Comparison of ENCODE assay signal across 37 cellular contexts in the genomic region with DNA sequence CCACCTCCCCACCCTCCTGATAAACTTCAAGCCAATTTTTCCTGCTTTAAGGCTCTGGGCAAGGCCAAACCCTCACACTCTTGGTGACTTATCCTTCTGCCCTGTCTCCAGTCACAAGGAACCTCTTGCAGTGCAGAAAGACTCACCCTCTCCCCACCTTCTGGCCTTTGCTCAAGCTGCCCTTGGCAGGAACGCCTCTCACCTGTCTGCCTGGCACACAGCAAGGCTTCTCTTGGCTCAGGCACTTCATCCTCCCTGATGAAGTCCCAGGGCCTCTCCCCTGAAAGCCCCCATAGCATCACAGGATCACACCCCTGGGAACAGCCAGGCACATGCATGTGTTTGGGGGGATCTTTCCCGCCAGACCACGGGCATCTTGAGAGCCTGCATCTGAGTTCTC.
"Had no signal": no experiment of that assay in that cellular context is flagged by ENCODE, and none has a peak within 500 bp of the region (broad histone marks: within the 10 kb centered on the region; RNA-seq: fewer than 3 reads in every experiment).

No MANE protein-coding gene starts in this region.

- H3K36me3 ChIP-seq: cardiac muscle cell, SJSA1 had no signal

- ATAC-seq: activated CD8-positive, alpha-beta memory T cell treated with anti-CD3 and anti-CD28 coated beads, Interleukin-2, amount 10 ng/mL, durations not matched to agents 7 days and 5 days; activated T-cell treated with anti-CD3 and anti-CD28 coated beads, Interleukin-2, amount 50 U/mL, for 72 hours; activated T-helper 17 cell treated with anti-CD3 and anti-CD28 coated beads, Interleukin-2, amount 50 U/mL, for 72 hours; Panc1; SK-N-SH treated with all-trans-retinoic acid at 6 μM for 48 hours; T-cell; T-helper 17 cell had no signal

- H3K27me3 ChIP-seq: cardiac muscle cell had no signal

- H3K27ac ChIP-seq: cardiac muscle cell, KMS-11, SJSA1, VCaP had no signal

- H3K4me1 ChIP-seq: SJSA1 had no signal

- H3K9me3 ChIP-seq: SJSA1 had no signal

- H3K4me3 ChIP-seq: cardiac muscle cell, SJSA1 had no signal

- DNase-seq: activated B cell treated with CpG ODN at 0.5 μM for 24 hours; activated CD4-positive, alpha-beta memory T cell treated with anti-CD3 and anti-CD28 coated beads, Interleukin-2, amount 10 ng/mL, durations not matched to agents 7 days and 5 days; activated CD4-positive, alpha-beta T cell treated with anti-CD3 and anti-CD28 coated beads for 4 hours; activated CD4-positive, CD25-positive, alpha-beta regulatory T cell treated with anti-CD3 and anti-CD28 coated beads, Interleukin-2, amount 50 U/mL, for 72 hours; activated CD8-positive, alpha-beta memory T cell treated with anti-CD3 and anti-CD28 coated beads for 24 hours; activated CD8-positive, alpha-beta memory T cell treated with anti-CD3 and anti-CD28 coated beads, Interleukin-2, amount 10 ng/mL, durations not matched to agents 7 days and 5 days; activated CD8-positive, alpha-beta memory T cell treated with anti-CD3 and anti-CD28 coated beads, Interleukin-2, amount 50 U/mL, for 48 hours; activated effector memory CD4-positive, alpha-beta T cell treated with anti-CD3 and anti-CD28 coated beads, Interleukin-2, amount 50 U/mL, for 16 hours; activated naive CD4-positive, alpha-beta T cell; activated naive CD4-positive, alpha-beta T cell treated with anti-CD3 and anti-CD28 coated beads, Interleukin-2, amount 50 U/mL, for 16 hours; activated naive CD8-positive, alpha-beta T cell treated with anti-CD3 and anti-CD28 coated beads for 36 hours; activated T-cell treated with anti-CD3 and anti-CD28 coated beads, Interleukin-2, amount 50 U/mL, for 72 hours; amniotic stem cell; aorta; cerebellar nuclear complex; MM.1S; MV-4-11; NCI-H1092; NCI-H1436 treated with DMSO at 0.1 percent for 48 hours; NCI-H187; NCI-H2029 treated with DMSO at 0.1 percent for 48 hours; NCI-H2107; NCI-H2171; NCI-H510A; NCI-H526; NCI-H774; SHP77 treated with DMSO at 0.1 percent for 48 hours; T-cell; T-helper 17 cell; T-helper 9 cell had no signal
